20 cellular contexts compared by ENCODE assay signal in the genomic region with DNA sequence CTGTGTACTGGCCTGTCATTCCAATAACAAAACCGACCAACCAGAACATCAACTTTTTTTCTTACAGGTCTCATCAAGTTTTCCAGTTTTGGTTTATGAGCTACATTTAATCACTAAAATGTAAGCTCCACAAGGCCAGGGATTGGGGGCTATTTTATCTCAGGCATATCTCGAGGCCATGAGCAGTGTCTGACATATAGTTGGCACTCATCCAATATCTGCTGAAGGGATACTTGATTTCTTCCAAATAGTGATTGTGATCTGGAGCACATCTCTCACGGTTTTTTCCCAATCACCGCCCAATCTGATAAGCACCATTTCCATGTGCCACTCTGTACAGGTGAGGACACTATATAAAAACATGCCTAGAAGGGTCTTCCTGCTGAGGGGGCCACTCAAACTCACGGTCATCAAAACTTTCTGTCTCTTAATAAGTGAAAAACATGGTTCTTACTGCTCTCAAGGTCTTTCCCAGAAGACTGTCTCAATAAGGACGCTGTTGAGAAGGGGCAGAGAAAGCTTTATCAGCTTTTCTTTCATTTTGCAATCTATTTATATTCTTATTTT.
"Had no signal": no experiment of that assay in that cellular context is flagged by ENCODE, and none has a peak within 500 bp of the region (broad histone marks: within the 10 kb centered on the region; RNA-seq: fewer than 3 reads in every experiment).

No MANE protein-coding gene starts in this region.

- H3K4me3 ChIP-seq: adrenal gland, body of pancreas, esophagus squamous epithelium, gastroesophageal sphincter had no signal

- H3K9me3 ChIP-seq: body of pancreas, esophagus squamous epithelium, gastroesophageal sphincter had no signal

- H3K36me3 ChIP-seq: adrenal gland, esophagus squamous epithelium, gastroesophageal sphincter, WERI-Rb-1 had no signal

- H3K27ac ChIP-seq: adrenal gland, body of pancreas, esophagus squamous epithelium, gastroesophageal sphincter, WERI-Rb-1 had no signal

- DNase-seq: activated B cell treated with CpG ODN at 0.5 μM for 24 hours; activated CD8-positive, alpha-beta memory T cell treated with anti-CD3 and anti-CD28 coated beads for 24 hours; activated effector memory CD4-positive, alpha-beta T cell treated with anti-CD3 and anti-CD28 coated beads, Interleukin-2, amount 50 U/mL, for 16 hours; activated T-cell treated with anti-CD3 and anti-CD28 coated beads, Interleukin-2, amount 50 U/mL, for 1 hour; activated T-cell treated with anti-CD3 and anti-CD28 coated beads, Interleukin-2, amount 50 U/mL, for 48 hours; adrenal gland; amygdala; aorta; body of pancreas; caudate nucleus; cortex of kidney; effector CD4-positive, alpha-beta T cell; esophagus squamous epithelium; foreskin melanocyte; T-helper 17 cell; T1000 had no signal

- H3K4me1 ChIP-seq: body of pancreas, esophagus squamous epithelium had no signal

- H3K27me3 ChIP-seq: adrenal gland, body of pancreas, esophagus squamous epithelium, gastroesophageal sphincter had no signal

- ATAC-seq: activated CD4-positive, CD25-positive, alpha-beta regulatory T cell treated with anti-CD3 and anti-CD28 coated beads, Interleukin-2, amount 50 U/mL, for 24 hours; activated naive CD8-positive, alpha-beta T cell treated with anti-CD3 and anti-CD28 coated beads, Interleukin-2, amount 50 U/mL, for 24 hours; body of pancreas; gastroesophageal sphincter had no signal
